8 cellular contexts compared by ENCODE assay signal in genomic region chr11:65478411-65479183, GRCh38. TPM values are rescaled to one million over a fixed set of nuclear protein-coding genes. Genes with fewer than 3 reads are reported as not detected.
DNase-seq lines count a peak whose midpoint lies in the region; ATAC-seq and TF ChIP-seq lines count a peak whose summit lies in the region.

No MANE protein-coding gene starts in this region.

- TF ChIP-seq CTCF in astrocyte of the spinal cord (IDR thresholded peaks at IDR 0.05; ENCODE audit: low read depth, low read length) (no peak), left lung (IDR thresholded peaks at IDR 0.05) (no peak)

- ATAC-seq in left lung (peak; percentile 7), HG02884 (IDR thresholded peaks at IDR 0.05; ENCODE audit: unreplicated experiment) (no peak), HG02763 (IDR thresholded peaks at IDR 0.05; ENCODE audit: unreplicated experiment) (no peak)

- peak overlapping the region; percentile 56 to 99 (median 75) for H3K9ac ChIP-seq in subcutaneous abdominal adipose tissue (ENCODE audit: low read length in 5 of 5)

- no peaks in the 10 kb centered on the region for H3K27me3 ChIP-seq in left lung
- H3K27me3 ChIP-seq in subcutaneous abdominal adipose tissue (ENCODE audit: control insufficient read depth in 5 of 5, insufficient read depth in 4 of 5, low read length in 5 of 5), result no peaks in the 10 kb centered on the region

- in situ Hi-C loops in astrocyte of the spinal cord (cut with HindIII; ENCODE audit: low sequenced_read_pairs), result no loop called here

- H3K36me3 ChIP-seq in left lung (no peaks in the 10 kb centered on the region), subcutaneous abdominal adipose tissue (ENCODE audit: control insufficient read depth in 5 of 5, insufficient read depth in 5 of 5, low read length in 5 of 5) (no peaks in the 10 kb centered on the region)

- H3K27ac ChIP-seq in left lung (peak overlapping the region; percentile 99), subcutaneous abdominal adipose tissue (ENCODE audit: low read depth, low read length) (peak overlapping the region; percentile 100)

- intact Hi-C loops in left lung (cut with DNase I), result no loop called here

- H3K4me1 ChIP-seq in left lung, result peaks cover 17 to 71% of the 10 kb centered on the region in 2 donors
- H3K4me1 ChIP-seq in subcutaneous abdominal adipose tissue (ENCODE audit: control insufficient read depth in 5 of 5, insufficient read depth in 5 of 5, low read length in 5 of 5), result peaks cover 18 to 44% (median 41%) of the 10 kb centered on the region in 5 donors

- DNase-seq in NCI-H1417 (lab: John Stamatoyannopoulos, UW), result peak in 2 of 3 experiments; percentile 77 to 79
- no peak for DNase-seq in NCI-H1417 treated with DMSO at 0.1 percent for 48 hours (lab: John Stamatoyannopoulos, UW)
- DNase-seq in astrocyte of the spinal cord (ENCODE audit: low read depth, low spot score), result peak; percentile 61
- DNase-seq in left lung, result peak in 1 of 2 donors; percentile 79
- no peak for DNase-seq in globus pallidus (ENCODE audit: low spot score)

- peak overlapping the region; percentile 2 for H3K4me3 ChIP-seq in astrocyte of the spinal cord (ENCODE audit: low read depth, low read length)
- peak overlapping the region in 1 of 2 donors; percentile 77 for H3K4me3 ChIP-seq in left lung
- H3K4me3 ChIP-seq in subcutaneous abdominal adipose tissue (ENCODE audit: low read depth in 1 of 5, low read length in 5 of 5), result peak overlapping the region; percentile 31 to 57 (median 42)

- no peaks in the 10 kb centered on the region for H3K9me3 ChIP-seq in left lung
- no peaks in the 10 kb centered on the region for H3K9me3 ChIP-seq in subcutaneous abdominal adipose tissue (ENCODE audit: control insufficient read depth in 5 of 5, low read length in 5 of 5)

RNA-seq across cellular contexts. Expression of gene MALAT1, which starts 20.2 kb away (rescaled TPM):
- total RNA-seq in left lung, result over 10,000 TPM; 12,400 to 15,875 TPM

RNA-seq across cellular contexts. Expression of gene SCYL1, which starts 46.3 kb away (rescaled TPM):
- total RNA-seq in left lung, result 10 to 100 TPM; 81.2 to 82.5 TPM

RNA-seq across cellular contexts. Expression of gene NEAT1, which starts 56.0 kb away (rescaled TPM):
- total RNA-seq in left lung, result 1,000 to 10,000 TPM; 1,146 to 1,441 TPM

Comparison
In these comparisons a context has a peak if more than half of its experiments do, and no peak if none do; other contexts are left out.
1. DNase-seq: peak in NCI-H1417 (2 of 3) and astrocyte of the spinal cord (single experiment); none in NCI-H1417 treated with DMSO at 0.1 percent for 48 hours (single experiment) and globus pallidus (single experiment).